Comparison of ENCODE assay signal across 1 cellular context in genomic region chr19:1047696-1048147, GRCh38.
TF ChIP-seq lines count a peak whose summit lies in the region.

No MANE protein-coding gene starts in this region.

TF ChIP-seq in HCT116, 20 proteins besides CTCF, POLR2A, EP300 and RAD21 (continued from another document):
- TF ChIP-seq, protein P1, sequence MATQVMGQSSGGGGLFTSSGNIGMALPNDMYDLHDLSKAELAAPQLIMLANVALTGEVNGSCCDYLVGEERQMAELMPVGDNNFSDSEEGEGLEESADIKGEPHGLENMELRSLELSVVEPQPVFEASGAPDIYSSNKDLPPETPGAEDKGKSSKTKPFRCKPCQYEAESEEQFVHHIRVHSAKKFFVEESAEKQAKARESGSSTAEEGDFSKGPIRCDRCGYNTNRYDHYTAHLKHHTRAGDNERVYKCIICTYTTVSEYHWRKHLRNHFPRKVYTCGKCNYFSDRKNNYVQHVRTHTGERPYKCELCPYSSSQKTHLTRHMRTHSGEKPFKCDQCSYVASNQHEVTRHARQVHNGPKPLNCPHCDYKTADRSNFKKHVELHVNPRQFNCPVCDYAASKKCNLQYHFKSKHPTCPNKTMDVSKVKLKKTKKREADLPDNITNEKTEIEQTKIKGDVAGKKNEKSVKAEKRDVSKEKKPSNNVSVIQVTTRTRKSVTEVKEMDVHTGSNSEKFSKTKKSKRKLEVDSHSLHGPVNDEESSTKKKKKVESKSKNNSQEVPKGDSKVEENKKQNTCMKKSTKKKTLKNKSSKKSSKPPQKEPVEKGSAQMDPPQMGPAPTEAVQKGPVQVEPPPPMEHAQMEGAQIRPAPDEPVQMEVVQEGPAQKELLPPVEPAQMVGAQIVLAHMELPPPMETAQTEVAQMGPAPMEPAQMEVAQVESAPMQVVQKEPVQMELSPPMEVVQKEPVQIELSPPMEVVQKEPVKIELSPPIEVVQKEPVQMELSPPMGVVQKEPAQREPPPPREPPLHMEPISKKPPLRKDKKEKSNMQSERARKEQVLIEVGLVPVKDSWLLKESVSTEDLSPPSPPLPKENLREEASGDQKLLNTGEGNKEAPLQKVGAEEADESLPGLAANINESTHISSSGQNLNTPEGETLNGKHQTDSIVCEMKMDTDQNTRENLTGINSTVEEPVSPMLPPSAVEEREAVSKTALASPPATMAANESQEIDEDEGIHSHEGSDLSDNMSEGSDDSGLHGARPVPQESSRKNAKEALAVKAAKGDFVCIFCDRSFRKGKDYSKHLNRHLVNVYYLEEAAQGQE (IDR thresholded peaks at IDR 0.05; ENCODE audit: low read depth), result no peak
TF ChIP-seq in HCT116: peak in this region for 0.
